In the genomic region with DNA sequence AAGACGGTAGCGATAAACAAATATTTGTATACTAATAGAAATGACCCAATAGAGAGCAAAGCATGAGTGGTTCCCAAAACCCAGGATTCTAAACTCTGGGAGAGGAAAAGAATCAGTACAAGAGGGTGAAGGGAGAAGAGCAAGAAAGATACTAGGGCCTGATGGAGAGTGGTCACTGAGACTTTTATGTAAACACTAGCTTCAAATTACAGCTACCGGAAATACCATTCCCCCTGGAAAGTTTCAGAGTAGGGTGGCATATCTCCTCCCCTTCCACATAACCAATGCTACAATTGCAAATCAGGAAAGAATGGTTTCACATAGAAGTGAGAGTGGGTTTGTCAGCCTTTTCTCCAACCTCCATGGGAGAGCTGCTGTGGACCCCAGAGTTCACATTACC, we compare ENCODE assay signal across 17 cellular contexts.
DNase-seq lines count a peak whose midpoint lies in the region; ATAC-seq lines count a peak whose summit lies in the region.
"Had no signal": no experiment of that assay in that cellular context is flagged by ENCODE, and none has a peak within 500 bp of the region (broad histone marks: within the 10 kb centered on the region; RNA-seq: fewer than 3 reads in every experiment).

No MANE protein-coding gene starts in this region.

- peak overlapping the region; percentile 79 for H3K27ac ChIP-seq in SK-N-MC
- H3K27ac ChIP-seq: HL-60, SJSA1 had no signal

- no peaks in the 10 kb centered on the region for H3K9me3 ChIP-seq in SK-N-MC (ENCODE audit: low read depth, low read length)
- H3K9me3 ChIP-seq: SJSA1 had no signal

- DNase-seq in AG08396 (ENCODE audit: low spot score) (peak; percentile 12), HCEC 1CT (peak; percentile 36), SK-N-MC (ENCODE audit: low read depth, low spot score) (no peak), iPS DF 19.7 (ENCODE audit: low read depth, low spot score) (peak; percentile 50), NCI-H1092 (lab: John Stamatoyannopoulos, UW) (no peak), NCI-H146 treated with DMSO at 0.1 percent for 48 hours (lab: John Stamatoyannopoulos, UW; ENCODE audit: unreplicated experiment) (no peak)
- DNase-seq: activated naive CD8-positive, alpha-beta T cell treated with anti-CD3 and anti-CD28 coated beads, Interleukin-2, amount 10 ng/mL, durations not matched to agents 7 days and 5 days; activated T-cell treated with anti-CD3 and anti-CD28 coated beads, Interleukin-2, amount 50 U/mL, for 48 hours; DMS79; kidney; MM.1S; stimulated activated naive CD8-positive, alpha-beta T cell treated with anti-CD3 and anti-CD28 coated beads, Interleukin-15, Interleukin-2, amounts not matched to agents 100 U/mL and 50 U/mL, for 24 hours had no signal

- peak overlapping the region; percentile 11; the same call in 1 of the 2 replicates for H3K4me3 ChIP-seq in SK-N-MC
- H3K4me3 ChIP-seq: SJSA1, smooth muscle cell had no signal

- H3K36me3 ChIP-seq in SK-N-MC (ENCODE audit: insufficient read depth, low read length) = no peaks in the 10 kb centered on the region
- H3K36me3 ChIP-seq: SJSA1 had no signal

- no peak overlapping the region for H3K9ac ChIP-seq in SK-N-MC (ENCODE audit: insufficient read length)

- ATAC-seq in HG03097 (IDR thresholded peaks at IDR 0.05; ENCODE audit: low FRiP score, unreplicated experiment) (no peak), HG03175 (IDR thresholded peaks at IDR 0.05; ENCODE audit: unreplicated experiment) (no peak)
- ATAC-seq: stimulated activated naive CD8-positive, alpha-beta T cell treated with anti-CD3 and anti-CD28 coated beads, Interleukin-15, Interleukin-2, amounts not matched to agents 100 U/mL and 50 U/mL, for 24 hours had no signal

Comparison
In these comparisons a context has a peak if more than half of its experiments do, and no peak if none do; other contexts are left out.
1. DNase-seq: peak in AG08396 (single experiment), HCEC 1CT (single experiment) and iPS DF 19.7 (single experiment); none in SK-N-MC (single experiment), NCI-H1092 (single experiment) and NCI-H146 treated with DMSO at 0.1 percent for 48 hours (single experiment).